11 cellular contexts compared by ENCODE assay signal in the genomic region with DNA sequence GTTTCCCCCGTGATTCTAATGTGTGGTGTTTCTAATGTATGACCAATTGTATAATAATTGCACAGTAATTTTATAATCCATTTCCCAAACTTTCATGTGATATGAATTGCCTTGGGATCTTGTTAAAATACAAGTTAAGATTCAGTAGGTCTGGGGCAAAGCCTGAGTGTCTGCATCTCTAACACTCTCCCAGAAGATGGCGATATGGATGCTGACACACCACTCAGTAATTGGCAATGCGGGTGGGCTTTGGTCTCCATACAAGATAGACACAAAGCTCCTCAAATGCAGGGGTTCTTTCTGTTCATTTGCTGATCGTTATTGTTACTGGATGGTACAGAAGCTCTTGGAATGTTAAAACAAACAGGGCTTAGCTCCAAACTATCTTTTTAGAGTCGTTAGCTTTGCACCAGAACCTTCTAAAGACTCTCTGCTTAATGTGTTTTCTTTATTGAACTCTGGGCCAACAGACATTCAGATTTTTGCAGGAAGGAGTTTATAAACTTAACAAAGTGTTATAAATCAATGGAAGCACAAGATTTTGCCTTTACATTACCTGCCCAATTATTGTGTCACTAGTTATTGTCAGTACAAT. TPM values are rescaled to one million over a fixed set of nuclear protein-coding genes. Genes with fewer than 3 reads are reported as not detected.
DNase-seq lines count a peak whose midpoint lies in the region; TF ChIP-seq lines count a peak whose summit lies in the region.
"Had no signal": no experiment of that assay in that cellular context is flagged by ENCODE, and none has a peak within 500 bp of the region (broad histone marks: within the 10 kb centered on the region; RNA-seq: fewer than 3 reads in every experiment).

No MANE protein-coding gene starts in this region.

- H3K4me3 ChIP-seq in mammary epithelial cell (replicated peaks in 1 of 3; ENCODE audit: insufficient read depth in 1 of 3, low read depth in 2 of 3, low read length in 3 of 3): no peak overlapping the region
- H3K4me3 ChIP-seq: BLaER1, lung had no signal

- H4K20me1 ChIP-seq in mammary epithelial cell (ENCODE audit: insufficient read depth, low read length): no peaks in the 10 kb centered on the region
- H4K20me1 ChIP-seq: BLaER1 had no signal

- CTCF ChIA-PET in mammary epithelial cell (lab: Charles Lee; ENCODE audit: low non-redundant PET): no interaction called here

- BruUV-seq in mammary epithelial cell (replicated peaks; lab: Mats Ljungman, UMichigan): no TSS peak

- no peaks in the 10 kb centered on the region for H3K9me3 ChIP-seq in mammary epithelial cell (replicated peaks; ENCODE audit: insufficient read depth, low read length)
- H3K9me3 ChIP-seq: BLaER1 had no signal

- DNase-seq in NCI-H1417 (lab: John Stamatoyannopoulos, UW): peak; percentile 14 to 31 (median 23)
- no peak for DNase-seq in NCI-H1417 treated with DMSO at 0.1 percent for 48 hours (lab: John Stamatoyannopoulos, UW)
- DNase-seq in mammary epithelial cell: peak; percentile 1
- peak; percentile 13 for DNase-seq in renal cortical epithelial cell (ENCODE audit: low read depth)
- no peak for DNase-seq in UCSD-AML1 (lab: John Stamatoyannopoulos, UW; ENCODE audit: unreplicated experiment)
- no peak for DNase-seq in mucosa of gallbladder (ENCODE audit: low spot score)
- DNase-seq in activated effector memory CD4-positive, alpha-beta T cell treated with anti-CD3 and anti-CD28 coated beads, Interleukin-2, amount 50 U/mL, for 16 hours: no peak

- no peaks in the 10 kb centered on the region for H3K36me3 ChIP-seq in mammary epithelial cell (ENCODE audit: insufficient read depth, low read length)
- H3K36me3 ChIP-seq: BLaER1 had no signal

- no peak overlapping the region for H3K27ac ChIP-seq in mammary epithelial cell (ENCODE audit: insufficient read depth, low read depth, low read length)
- H3K27ac ChIP-seq: BLaER1 had no signal

- peak; percentile 54 for TF ChIP-seq CTCF in LNCAP (IDR thresholded peaks at IDR 0.05)
- TF ChIP-seq CTCF in mammary epithelial cell (conservative IDR thresholded peaks at IDR 0.05 in 1 of 2, IDR thresholded peaks at IDR 0.05 in 1 of 2; ENCODE audit: extremely low read depth in 1 of 2, insufficient read depth in 1 of 2, low read depth in 1 of 2, low read length in 2 of 2): peak; percentile 23 to 40

- H3K9ac ChIP-seq in mammary epithelial cell (ENCODE audit: insufficient read depth, low read length): no peak overlapping the region
- H3K9ac ChIP-seq: BLaER1 had no signal

- H3K27me3 ChIP-seq in mammary epithelial cell (ENCODE audit: insufficient read depth, low read length): no peaks in the 10 kb centered on the region
- H3K27me3 ChIP-seq: BLaER1 had no signal

- intact Hi-C loops in mammary epithelial cell (cut with micrococcal nuclease): no loop called here

- no peaks in the 10 kb centered on the region for H3K79me2 ChIP-seq in mammary epithelial cell (ENCODE audit: insufficient read depth, low read length)

- H3K4me2 ChIP-seq in mammary epithelial cell (ENCODE audit: insufficient read depth, low read depth, low read length): no peak overlapping the region
- H3K4me2 ChIP-seq: BLaER1 had no signal

- dilution Hi-C loops in mammary epithelial cell (cut with HindIII; ENCODE audit: low sequenced_read_pairs): no loop called here

- H2AFZ ChIP-seq in mammary epithelial cell (ENCODE audit: low read depth, low read length): no peak overlapping the region

- in situ Hi-C loops in mammary epithelial cell (cut with MboI; ENCODE audit: low sequenced_read_pairs in 2 of 2): loop anchor here in 1 of 2 donors (10.0 kb wide), 1 partner anchor 368 kb away; no protein-coding TSS in a partner anchor

- H3K4me1 ChIP-seq in mammary epithelial cell (ENCODE audit: insufficient read depth, low read length): no peaks in the 10 kb centered on the region
- H3K4me1 ChIP-seq: BLaER1 had no signal

- 46% methylated on average over 5 of the region's 5 CpGs for WGBS in mammary epithelial cell (ENCODE audit: low coverage, missing lambda C conversion rate)

RNA-seq across cellular contexts. Expression of a gene that starts 45.4 kb away (rescaled TPM):
- not detected for total RNA-seq in mammary epithelial cell
- not detected for polyA plus RNA-seq in mammary epithelial cell
- not detected for polyA minus RNA-seq in mammary epithelial cell
- total RNA-seq in renal cortical epithelial cell: not detected in 2 replicates
- total RNA-seq in mucosa of gallbladder: 30.0 TPM
- total RNA-seq: T-helper 2 cell treated with Interferon-gamma antibody and Interleukin-4, amounts not matched to agents 100 ng/mL and 5 ng/mL, for 36 hours had no signal

Comparison
In these comparisons a context has a peak if more than half of its experiments do, and no peak if none do; other contexts are left out.
1. DNase-seq: peak in NCI-H1417 (3 of 3), mammary epithelial cell (single experiment) and renal cortical epithelial cell (single experiment); none in NCI-H1417 treated with DMSO at 0.1 percent for 48 hours (single experiment), UCSD-AML1 (single experiment), mucosa of gallbladder (single experiment) and activated effector memory CD4-positive, alpha-beta T cell treated with anti-CD3 and anti-CD28 coated beads, Interleukin-2, amount 50 U/mL, for 16 hours (single experiment).
2. RNA of a gene that starts 45.4 kb away (total RNA-seq): 30.0 TPM in mucosa of gallbladder (single experiment); not detected in mammary epithelial cell and not detected in renal cortical epithelial cell; every median in the first group is over 10 times any median in the second.